ENCODE assay signal across 8 cellular contexts in the genomic region with DNA sequence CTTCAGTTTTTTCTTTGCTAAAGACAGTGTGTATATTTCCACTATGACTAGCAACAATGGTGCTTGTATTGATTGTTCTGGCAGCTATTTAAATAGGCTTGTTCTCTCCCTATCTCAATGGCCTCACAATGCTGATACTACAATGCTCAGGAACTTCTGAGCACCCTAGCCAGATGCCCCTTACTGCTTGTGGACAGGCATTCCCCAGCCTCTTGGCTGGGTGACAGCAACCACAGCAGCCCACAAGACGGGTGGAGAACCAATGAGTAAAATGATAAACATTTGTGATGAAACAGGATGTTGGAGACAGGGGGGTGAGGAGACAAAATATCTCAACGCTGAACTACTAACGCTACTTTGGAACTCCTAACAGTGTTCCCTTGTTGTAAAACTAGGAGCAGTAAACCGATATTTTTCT. TPM values are rescaled to one million over a fixed set of nuclear protein-coding genes. Genes with fewer than 3 reads are reported as not detected.
DNase-seq lines count a peak whose midpoint lies in the region; ATAC-seq and TF ChIP-seq lines count a peak whose summit lies in the region.

No MANE protein-coding gene starts in this region.

- H3K4me1 ChIP-seq in endodermal cell (ENCODE audit: control insufficient read depth, insufficient read depth, low read length): peaks cover 8% of the 10 kb centered on the region

- H3K4me3 ChIP-seq in fibroblast of the aortic adventitia (ENCODE audit: low read depth, low read length) (no peak overlapping the region), skeletal muscle cell (ENCODE audit: low read depth, low read length) (peak overlapping the region; percentile 19), endodermal cell (ENCODE audit: low read length) (no peak overlapping the region)

- H3K27ac Mint-ChIP-seq in endodermal cell: no peak overlapping the region

- H3K9ac ChIP-seq in endodermal cell (ENCODE audit: extremely low read depth, low read length, poor library complexity, severe bottlenecking): no peak overlapping the region

- ATAC-seq in GM18511 (IDR thresholded peaks at IDR 0.05; ENCODE audit: unreplicated experiment) (peak; percentile 88), HG02938 (IDR thresholded peaks at IDR 0.05; ENCODE audit: unreplicated experiment) (peak; percentile 73)

- H3K4me3 Mint-ChIP-seq in endodermal cell: no peak overlapping the region

- H3K27ac ChIP-seq in endodermal cell (ENCODE audit: low read depth, low read length): no peak overlapping the region

- no peaks in the 10 kb centered on the region for H3K27me3 Mint-ChIP-seq in endodermal cell (ENCODE audit: insufficient read depth)

- POLR2A ChIA-PET in HEK293T (lab: Yijun Ruan, JAX): no interaction called here

- DNase-seq in NK-92 treated with Interleukin-12 subunit alpha and Interleukin-12 subunit beta, amount 100 ng/mL, for 24 hours (lab: John Stamatoyannopoulos, UW): peak; percentile 43
- DNase-seq in activated T-cell treated with anti-CD3 and anti-CD28 coated beads for 48 hours (ENCODE audit: low read depth) (peak; percentile 62), fibroblast of the aortic adventitia (ENCODE audit: low read depth) (peak; percentile 99), skeletal muscle cell (ENCODE audit: low read depth) (peak; percentile 99), endodermal cell (no peak), HEK293T (ENCODE audit: extremely low spot score) (no peak)

- TF ChIP-seq CTCF in fibroblast of the aortic adventitia (IDR thresholded peaks at IDR 0.05; ENCODE audit: insufficient read depth, low read length) (no peak), endodermal cell (conservative IDR thresholded peaks at IDR 0.05) (no peak)

- CTCF ChIA-PET in HEK293T (lab: Yijun Ruan, JAX): no interaction called here

- no peaks in the 10 kb centered on the region for H3K9me3 Mint-ChIP-seq in endodermal cell

- H3K36me3 Mint-ChIP-seq in endodermal cell (ENCODE audit: low read depth): no peaks in the 10 kb centered on the region

- 73 to 74% methylated on average over 3 to 4 of the region's 4 CpGs for WGBS in endodermal cell (ENCODE audit: insufficient coverage in 1 of 2, insufficient read length in 1 of 2), 2 experiments

- H3K4me1 Mint-ChIP-seq in endodermal cell: peaks cover 15% of the 10 kb centered on the region

- H3K9me3 ChIP-seq in endodermal cell (ENCODE audit: control insufficient read depth, low read length): no peaks in the 10 kb centered on the region

- no peaks in the 10 kb centered on the region for H3K36me3 ChIP-seq in endodermal cell (ENCODE audit: control insufficient read depth, insufficient read depth, low read length)

- H3K27me3 ChIP-seq in endodermal cell (ENCODE audit: control insufficient read depth, insufficient read depth, low read length, poor library complexity, severe bottlenecking): no peaks in the 10 kb centered on the region

TF ChIP-seq in HEK293T, 16 proteins besides CTCF, POLR2A, EP300 and RAD21:
- no peak for TF ChIP-seq LEF1 (IDR thresholded peaks at IDR 0.05; ENCODE audit: borderline replicate concordance)
- TF ChIP-seq, protein P1, sequence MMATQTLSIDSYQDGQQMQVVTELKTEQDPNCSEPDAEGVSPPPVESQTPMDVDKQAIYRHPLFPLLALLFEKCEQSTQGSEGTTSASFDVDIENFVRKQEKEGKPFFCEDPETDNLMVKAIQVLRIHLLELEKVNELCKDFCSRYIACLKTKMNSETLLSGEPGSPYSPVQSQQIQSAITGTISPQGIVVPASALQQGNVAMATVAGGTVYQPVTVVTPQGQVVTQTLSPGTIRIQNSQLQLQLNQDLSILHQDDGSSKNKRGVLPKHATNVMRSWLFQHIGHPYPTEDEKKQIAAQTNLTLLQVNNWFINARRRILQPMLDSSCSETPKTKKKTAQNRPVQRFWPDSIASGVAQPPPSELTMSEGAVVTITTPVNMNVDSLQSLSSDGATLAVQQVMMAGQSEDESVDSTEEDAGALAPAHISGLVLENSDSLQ (IDR thresholded peaks at IDR 0.05): no peak
- TF ChIP-seq FOXA1 (IDR thresholded peaks at IDR 0.05): no peak
- TF ChIP-seq ZNF384 (IDR thresholded peaks at IDR 0.05): no peak
- no peak for TF ChIP-seq L3MBTL2 (conservative IDR thresholded peaks at IDR 0.05)
- TF ChIP-seq BHLHE40 (IDR thresholded peaks at IDR 0.05; ENCODE audit: borderline replicate concordance): no peak
- TF ChIP-seq ARNT (IDR thresholded peaks at IDR 0.05): no peak
- no peak for TF ChIP-seq NFRKB (IDR thresholded peaks at IDR 0.05)
- no peak for TF ChIP-seq TARDBP (IDR thresholded peaks at IDR 0.05)
- no peak for TF ChIP-seq FOXK2 (IDR thresholded peaks at IDR 0.05)
- no peak for TF ChIP-seq ELF4 (IDR thresholded peaks at IDR 0.05)
- no peak for TF ChIP-seq SP1 (IDR thresholded peaks at IDR 0.05)
- no peak for TF ChIP-seq FOXM1 (IDR thresholded peaks at IDR 0.05; ENCODE audit: borderline replicate concordance)
- TF ChIP-seq HDGF (IDR thresholded peaks at IDR 0.05; ENCODE audit: borderline replicate concordance): no peak
- TF ChIP-seq CTBP1 (IDR thresholded peaks at IDR 0.05; ENCODE audit: borderline replicate concordance): no peak
- TF ChIP-seq SUZ12 (IDR thresholded peaks at IDR 0.05): no peak

RNA-seq across cellular contexts. Expression of a gene that starts 42.3 kb away (rescaled TPM):
- total RNA-seq in fibroblast of the aortic adventitia (ENCODE audit: low replicate concordance): 11.5 and 23.1 TPM in 2 replicates
- total RNA-seq in endodermal cell: 1 to 10 TPM; 1.7 to 2.4 TPM
- polyA plus RNA-seq in endodermal cell (2013, experiment 1 of 2): 4.1 TPM
- polyA plus RNA-seq in endodermal cell (2013, experiment 2 of 2): 6.1 TPM

Comparison
In these comparisons a context has a peak if more than half of its experiments do, and no peak if none do; other contexts are left out.
1. DNase-seq: peak in NK-92 treated with Interleukin-12 subunit alpha and Interleukin-12 subunit beta, amount 100 ng/mL, for 24 hours (single experiment), activated T-cell treated with anti-CD3 and anti-CD28 coated beads for 48 hours (single experiment), fibroblast of the aortic adventitia (single experiment) and skeletal muscle cell (single experiment); none in endodermal cell (single experiment) and HEK293T (single experiment).